In the genomic region with DNA sequence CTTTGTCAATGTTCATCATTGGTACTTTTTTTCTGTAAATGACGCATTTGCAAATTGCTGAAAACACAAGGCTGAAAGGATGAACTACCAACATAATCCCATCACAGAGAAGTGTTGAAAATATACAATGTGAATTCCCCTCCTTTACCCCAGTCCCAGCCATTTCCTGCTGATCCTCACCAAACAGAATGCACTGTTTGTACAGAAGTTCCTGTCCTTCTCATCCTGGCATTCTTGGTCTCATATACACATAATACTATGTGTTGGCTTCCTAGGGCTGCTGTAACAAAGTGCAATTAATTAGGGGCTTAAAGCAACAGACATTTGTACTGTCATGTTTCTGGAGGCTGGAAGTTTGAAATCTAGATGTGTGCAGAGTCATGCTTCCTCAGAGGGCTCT, we compare ENCODE assay signal across 21 cellular contexts.
"Had no signal": no experiment of that assay in that cellular context is flagged by ENCODE, and none has a peak within 500 bp of the region (broad histone marks: within the 10 kb centered on the region; RNA-seq: fewer than 3 reads in every experiment).

No MANE protein-coding gene starts in this region.

- H3K4me3 ChIP-seq: body of pancreas, Peyer's patch, SJSA1 had no signal

- H3K4me1 ChIP-seq: body of pancreas, Peyer's patch, SJSA1 had no signal

- H3K9me3 ChIP-seq: body of pancreas, Peyer's patch, SJSA1 had no signal

- DNase-seq: activated CD4-positive, alpha-beta T cell treated with anti-CD3 and anti-CD28 coated beads for 48 hours; activated CD4-positive, alpha-beta T cell treated with anti-CD3 and anti-CD28 coated beads, Interleukin-2, amount 50 U/mL, for 48 hours; activated CD4-positive, CD25-positive, alpha-beta regulatory T cell treated with anti-CD3 and anti-CD28 coated beads, Interleukin-2, amount 50 U/mL, for 72 hours; activated CD8-positive, alpha-beta memory T cell treated with anti-CD3 and anti-CD28 coated beads, Interleukin-2, amount 10 ng/mL, durations not matched to agents 7 days and 5 days; activated effector memory CD4-positive, alpha-beta T cell treated with Interleukin-2 at 50 U/mL for 16 hours; activated naive CD4-positive, alpha-beta T cell; activated T-cell treated with anti-CD3 and anti-CD28 coated beads, Interleukin-2, amount 50 U/mL, for 24 hours; aorta; body of pancreas; NCI-H1092; NCI-H1417; NCI-H1694; NCI-H2029; NCI-H2107; NCI-H2171 treated with DMSO at 0.1 percent for 48 hours; NCI-H226; NCI-H526; Peyer's patch; SHP77 had no signal

- H3K27ac ChIP-seq: body of pancreas, KMS-11, Peyer's patch, SJSA1 had no signal

- ATAC-seq: activated CD8-positive, alpha-beta memory T cell treated with anti-CD3 and anti-CD28 coated beads, Interleukin-2, amount 10 ng/mL, durations not matched to agents 7 days and 5 days; body of pancreas had no signal

- H3K36me3 ChIP-seq: Peyer's patch, SJSA1 had no signal
